ENCODE assay signal across 1 cellular context in genomic region chr1:921011-921837, GRCh38.
TF ChIP-seq lines count a peak whose summit lies in the region.

No MANE protein-coding gene starts in this region.

TF ChIP-seq in K562, 482 proteins besides CTCF, POLR2A, EP300 and RAD21 (continued from another document and continues in another):
- TF ChIP-seq RERE (CRISPR knock-in tag; IDR thresholded peaks at IDR 0.05; ENCODE audit: borderline replicate concordance) (no peak), HDAC1 (IDR thresholded peaks at IDR 0.05) (peak in 1 of 2 experiments; percentile 61; a peak in 1 of 4 replicates), ESRRB (CRISPR knock-in tag; IDR thresholded peaks at IDR 0.05; ENCODE audit: borderline replicate concordance) (no peak), KAT2B (IDR thresholded peaks at IDR 0.05; ENCODE audit: low read depth, low read length) (no peak), HNRNPH1 (optimal IDR thresholded peaks at IDR 0.05; ENCODE audit: low read depth, low read length) (no peak), CHD4 (IDR thresholded peaks at IDR 0.05; ENCODE audit: insufficient read depth, insufficient replicate concordance, low read depth, low read length, poor library complexity, severe bottlenecking) (no peak), HCFC1 (IDR thresholded peaks at IDR 0.05; ENCODE audit: low read depth, low read length) (peak; percentile 65), HLTF (IDR thresholded peaks at IDR 0.05) (no peak), ZNF274 (IDR thresholded peaks at IDR 0.05; ENCODE audit: borderline replicate concordance, low read depth, low read length) (0 out of 2 replicates have a peak, but pooled peaks have one; percentile 26), MTA2 (IDR thresholded peaks at IDR 0.05; ENCODE audit: low read depth) (no peak), CCNT2 (IDR thresholded peaks at IDR 0.05; ENCODE audit: borderline replicate concordance, extremely low read depth, insufficient read length, low read depth, low read length) (peak; percentile 97), ZBED1 (IDR thresholded peaks at IDR 0.05) (peak; percentile 55; the same call in 1 of the 2 replicates), PPARD (CRISPR knock-in tag; IDR thresholded peaks at IDR 0.05) (no peak), YY1 (IDR thresholded peaks at IDR 0.05; ENCODE audit: borderline replicate concordance in 1 of 3, control insufficient read depth in 1 of 3, extremely low read depth in 1 of 3, insufficient read depth in 3 of 3, insufficient read length in 1 of 3, insufficient replicate concordance in 2 of 3, low read depth in 1 of 3, low read length in 2 of 3) (peak in 2 of 3 experiments; percentile 38 to 71), ZNF316 (IDR thresholded peaks at IDR 0.05) (no peak), HDGF (IDR thresholded peaks at IDR 0.05) (no peak), ARNT (IDR thresholded peaks at IDR 0.05) (no peak), NEUROD1 (IDR thresholded peaks at IDR 0.05; ENCODE audit: borderline replicate concordance, low read depth, low read length, partially characterized antibody) (peak; percentile 99), GTF2A2 (tag; IDR thresholded peaks at IDR 0.05) (no peak), HES1 (IDR thresholded peaks at IDR 0.05; ENCODE audit: low read depth) (peak; percentile 49; the same call in 1 of the 2 replicates), ZEB2 (IDR thresholded peaks at IDR 0.05) (peak; percentile 12; the same call in 1 of the 2 replicates), CREB3 (tag; conservative IDR thresholded peaks at IDR 0.05; ENCODE audit: low read depth) (no peak), SAP30 (IDR thresholded peaks at IDR 0.05; ENCODE audit: borderline replicate concordance, insufficient read depth, low read depth, low read length, poor library complexity, severe bottlenecking) (no peak), ZNF143 (CRISPR knock-in tag; IDR thresholded peaks at IDR 0.05) (no peak), RUNX1 (IDR thresholded peaks at IDR 0.05; ENCODE audit: low read depth) (no peak), ZBTB7A (IDR thresholded peaks at IDR 0.05; ENCODE audit: borderline replicate concordance, control insufficient read depth, low read depth, low read length) (peak; percentile 99), MCM2 (IDR thresholded peaks at IDR 0.05; ENCODE audit: low read depth) (no peak), PHF20 (IDR thresholded peaks at IDR 0.05; ENCODE audit: partially characterized antibody) (no peak), POLR2G (IDR thresholded peaks at IDR 0.05; ENCODE audit: low read depth, low read length) (0 out of 2 replicates have a peak, but pooled peaks have one; percentile 19), ZKSCAN3 (CRISPR knock-in tag; IDR thresholded peaks at IDR 0.05) (no peak), OTX1 (CRISPR knock-in tag; IDR thresholded peaks at IDR 0.05) (no peak), E2F1 (CRISPR knock-in tag; IDR thresholded peaks at IDR 0.05) (no peak), ELK3 (CRISPR knock-in tag; IDR thresholded peaks at IDR 0.05) (no peak), MYNN (IDR thresholded peaks at IDR 0.05) (peak; percentile 72), MYNN (CRISPR knock-in tag; IDR thresholded peaks at IDR 0.05) (no peak), RFX1 (IDR thresholded peaks at IDR 0.05) (no peak), ZNF175 (CRISPR knock-in tag; IDR thresholded peaks at IDR 0.05; ENCODE audit: low read depth) (no peak), XRCC3 (IDR thresholded peaks at IDR 0.05) (no peak), GTF2F1 (IDR thresholded peaks at IDR 0.05; ENCODE audit: low read depth, low read length) (no peak), BRF2 (IDR thresholded peaks at IDR 0.05; ENCODE audit: borderline replicate concordance, insufficient read depth, insufficient read length) (no peak), GATA2 (CRISPR knock-in tag; IDR thresholded peaks at IDR 0.05) (no peak), CHD1 (IDR thresholded peaks at IDR 0.05; ENCODE audit: low read length) (no peak), FOXK1 (CRISPR knock-in tag; IDR thresholded peaks at IDR 0.05; ENCODE audit: borderline replicate concordance) (no peak), CBFA2T3 (IDR thresholded peaks at IDR 0.05) (peak; percentile 35), MTA3 (IDR thresholded peaks at IDR 0.05; ENCODE audit: borderline replicate concordance) (0 out of 2 replicates have a peak, but pooled peaks have one; percentile 57), YBX1 (IDR thresholded peaks at IDR 0.05) (no peak), BCOR (IDR thresholded peaks at IDR 0.05) (peak; percentile 79), RHOXF2B (CRISPR knock-in tag; conservative IDR thresholded peaks at IDR 0.05) (no peak)
- TF ChIP-seq, protein P1, sequence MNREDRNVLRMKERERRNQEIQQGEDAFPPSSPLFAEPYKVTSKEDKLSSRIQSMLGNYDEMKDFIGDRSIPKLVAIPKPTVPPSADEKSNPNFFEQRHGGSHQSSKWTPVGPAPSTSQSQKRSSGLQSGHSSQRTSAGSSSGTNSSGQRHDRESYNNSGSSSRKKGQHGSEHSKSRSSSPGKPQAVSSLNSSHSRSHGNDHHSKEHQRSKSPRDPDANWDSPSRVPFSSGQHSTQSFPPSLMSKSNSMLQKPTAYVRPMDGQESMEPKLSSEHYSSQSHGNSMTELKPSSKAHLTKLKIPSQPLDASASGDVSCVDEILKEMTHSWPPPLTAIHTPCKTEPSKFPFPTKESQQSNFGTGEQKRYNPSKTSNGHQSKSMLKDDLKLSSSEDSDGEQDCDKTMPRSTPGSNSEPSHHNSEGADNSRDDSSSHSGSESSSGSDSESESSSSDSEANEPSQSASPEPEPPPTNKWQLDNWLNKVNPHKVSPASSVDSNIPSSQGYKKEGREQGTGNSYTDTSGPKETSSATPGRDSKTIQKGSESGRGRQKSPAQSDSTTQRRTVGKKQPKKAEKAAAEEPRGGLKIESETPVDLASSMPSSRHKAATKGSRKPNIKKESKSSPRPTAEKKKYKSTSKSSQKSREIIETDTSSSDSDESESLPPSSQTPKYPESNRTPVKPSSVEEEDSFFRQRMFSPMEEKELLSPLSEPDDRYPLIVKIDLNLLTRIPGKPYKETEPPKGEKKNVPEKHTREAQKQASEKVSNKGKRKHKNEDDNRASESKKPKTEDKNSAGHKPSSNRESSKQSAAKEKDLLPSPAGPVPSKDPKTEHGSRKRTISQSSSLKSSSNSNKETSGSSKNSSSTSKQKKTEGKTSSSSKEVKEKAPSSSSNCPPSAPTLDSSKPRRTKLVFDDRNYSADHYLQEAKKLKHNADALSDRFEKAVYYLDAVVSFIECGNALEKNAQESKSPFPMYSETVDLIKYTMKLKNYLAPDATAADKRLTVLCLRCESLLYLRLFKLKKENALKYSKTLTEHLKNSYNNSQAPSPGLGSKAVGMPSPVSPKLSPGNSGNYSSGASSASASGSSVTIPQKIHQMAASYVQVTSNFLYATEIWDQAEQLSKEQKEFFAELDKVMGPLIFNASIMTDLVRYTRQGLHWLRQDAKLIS (CRISPR knock-in tag; IDR thresholded peaks at IDR 0.05): no peak
- TF ChIP-seq, protein P2, sequence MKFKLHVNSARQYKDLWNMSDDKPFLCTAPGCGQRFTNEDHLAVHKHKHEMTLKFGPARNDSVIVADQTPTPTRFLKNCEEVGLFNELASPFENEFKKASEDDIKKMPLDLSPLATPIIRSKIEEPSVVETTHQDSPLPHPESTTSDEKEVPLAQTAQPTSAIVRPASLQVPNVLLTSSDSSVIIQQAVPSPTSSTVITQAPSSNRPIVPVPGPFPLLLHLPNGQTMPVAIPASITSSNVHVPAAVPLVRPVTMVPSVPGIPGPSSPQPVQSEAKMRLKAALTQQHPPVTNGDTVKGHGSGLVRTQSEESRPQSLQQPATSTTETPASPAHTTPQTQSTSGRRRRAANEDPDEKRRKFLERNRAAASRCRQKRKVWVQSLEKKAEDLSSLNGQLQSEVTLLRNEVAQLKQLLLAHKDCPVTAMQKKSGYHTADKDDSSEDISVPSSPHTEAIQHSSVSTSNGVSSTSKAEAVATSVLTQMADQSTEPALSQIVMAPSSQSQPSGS (CRISPR knock-in tag; IDR thresholded peaks at IDR 0.05): no peak
- TF ChIP-seq, protein P3, sequence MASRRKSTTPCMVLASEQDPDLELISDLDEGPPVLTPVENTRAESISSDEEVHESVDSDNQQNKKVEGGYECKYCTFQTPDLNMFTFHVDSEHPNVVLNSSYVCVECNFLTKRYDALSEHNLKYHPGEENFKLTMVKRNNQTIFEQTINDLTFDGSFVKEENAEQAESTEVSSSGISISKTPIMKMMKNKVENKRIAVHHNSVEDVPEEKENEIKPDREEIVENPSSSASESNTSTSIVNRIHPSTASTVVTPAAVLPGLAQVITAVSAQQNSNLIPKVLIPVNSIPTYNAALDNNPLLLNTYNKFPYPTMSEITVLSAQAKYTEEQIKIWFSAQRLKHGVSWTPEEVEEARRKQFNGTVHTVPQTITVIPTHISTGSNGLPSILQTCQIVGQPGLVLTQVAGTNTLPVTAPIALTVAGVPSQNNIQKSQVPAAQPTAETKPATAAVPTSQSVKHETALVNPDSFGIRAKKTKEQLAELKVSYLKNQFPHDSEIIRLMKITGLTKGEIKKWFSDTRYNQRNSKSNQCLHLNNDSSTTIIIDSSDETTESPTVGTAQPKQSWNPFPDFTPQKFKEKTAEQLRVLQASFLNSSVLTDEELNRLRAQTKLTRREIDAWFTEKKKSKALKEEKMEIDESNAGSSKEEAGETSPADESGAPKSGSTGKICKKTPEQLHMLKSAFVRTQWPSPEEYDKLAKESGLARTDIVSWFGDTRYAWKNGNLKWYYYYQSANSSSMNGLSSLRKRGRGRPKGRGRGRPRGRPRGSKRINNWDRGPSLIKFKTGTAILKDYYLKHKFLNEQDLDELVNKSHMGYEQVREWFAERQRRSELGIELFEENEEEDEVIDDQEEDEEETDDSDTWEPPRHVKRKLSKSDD (conservative IDR thresholded peaks at IDR 0.05; ENCODE audit: low read length): no peak
